Comparison of ENCODE assay signal across 16 cellular contexts in genomic region chr10:10542368-10542961, GRCh38.
"Had no signal": no experiment of that assay in that cellular context is flagged by ENCODE, and none has a peak within 500 bp of the region (broad histone marks: within the 10 kb centered on the region; RNA-seq: fewer than 3 reads in every experiment).

No MANE protein-coding gene starts in this region.

- ATAC-seq: activated T-cell treated with anti-CD3 and anti-CD28 coated beads, Interleukin-2, amount 50 U/mL, for 72 hours; effector memory CD8-positive, alpha-beta T cell; gastroesophageal sphincter had no signal

- H3K4me3 ChIP-seq: ascending aorta, gastroesophageal sphincter, heart left ventricle, left ventricle myocardium inferior had no signal

- H3K27ac ChIP-seq: ascending aorta, gastroesophageal sphincter, heart left ventricle, left ventricle myocardium inferior, WERI-Rb-1 had no signal

- H3K9me3 ChIP-seq: ascending aorta, gastroesophageal sphincter, heart left ventricle, left ventricle myocardium inferior had no signal

- H3K27me3 ChIP-seq: ascending aorta, gastroesophageal sphincter, heart left ventricle had no signal

- DNase-seq: activated CD4-positive, alpha-beta T cell treated with anti-CD3 and anti-CD28 coated beads, Interleukin-2, amount 50 U/mL, for 4 hours; activated gamma-delta T cell; activated T-cell treated with anti-CD3 and anti-CD28 coated beads, Interleukin-2, amount 50 U/mL, for 72 hours; dermis blood vessel endothelial cell; effector memory CD8-positive, alpha-beta T cell; heart left ventricle; kidney; left ventricle myocardium inferior; nephron progenitor cell; nucleus accumbens; SW 1271; T-helper 2 cell; trophoblast cell; WERI-Rb-1 had no signal

- H3K36me3 ChIP-seq: ascending aorta, gastroesophageal sphincter, heart left ventricle, left ventricle myocardium inferior, WERI-Rb-1 had no signal

- H3K4me1 ChIP-seq: gastroesophageal sphincter, left ventricle myocardium inferior had no signal
